ENCODE assay signal across 1 cellular context in genomic region chr10:102853944-102854694, GRCh38.
TF ChIP-seq lines count a peak whose summit lies in the region.

A gene with protein sequence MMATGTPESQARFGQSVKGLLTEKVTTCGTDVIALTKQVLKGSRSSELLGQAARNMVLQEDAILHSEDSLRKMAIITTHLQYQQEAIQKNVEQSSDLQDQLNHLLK (plus strand): TSS chr10:102854259. CDS start chr10:102854287, 28 bp downstream.

TF ChIP-seq in K562, 482 proteins besides CTCF, POLR2A, EP300 and RAD21 (continued from another document and continues in another):
- TF ChIP-seq CREM (IDR thresholded peaks at IDR 0.05; ENCODE audit: low read depth) (peak; percentile 83), ATF6 (CRISPR knock-in tag; IDR thresholded peaks at IDR 0.05) (no peak), EWSR1 (IDR thresholded peaks at IDR 0.05; ENCODE audit: borderline replicate concordance, low read depth, partially characterized antibody) (no peak), CLOCK (CRISPR knock-in tag; IDR thresholded peaks at IDR 0.05; ENCODE audit: borderline replicate concordance) (no peak), TCF15 (CRISPR knock-in tag; IDR thresholded peaks at IDR 0.05) (no peak), ZNF717 (CRISPR knock-in tag; IDR thresholded peaks at IDR 0.05) (no peak), FOXK1 (CRISPR knock-in tag; IDR thresholded peaks at IDR 0.05; ENCODE audit: borderline replicate concordance) (no peak), HNRNPL (IDR thresholded peaks at IDR 0.05; ENCODE audit: low read depth, low read length) (no peak), ZEB2 (IDR thresholded peaks at IDR 0.05) (0 out of 2 replicates have a peak, but pooled peaks have one; percentile 23), ILK (tag; IDR thresholded peaks at IDR 0.05; ENCODE audit: borderline replicate concordance, low read depth) (no peak), TFAP4 (CRISPR knock-in tag; IDR thresholded peaks at IDR 0.05; ENCODE audit: borderline replicate concordance) (peak; percentile 80), GATA2 (CRISPR knock-in tag; IDR thresholded peaks at IDR 0.05) (no peak), ESRRA (IDR thresholded peaks at IDR 0.05; ENCODE audit: borderline replicate concordance, low read depth) (peak; percentile 28; the same call in 1 of the 2 replicates), SLC30A9 (CRISPR knock-in tag; IDR thresholded peaks at IDR 0.05) (no peak), ZNF165 (CRISPR knock-in tag; IDR thresholded peaks at IDR 0.05; ENCODE audit: borderline replicate concordance) (no peak), ZNF3 (CRISPR knock-in tag; IDR thresholded peaks at IDR 0.05) (no peak), KAT8 (IDR thresholded peaks at IDR 0.05; ENCODE audit: low read depth) (no peak), MCM2 (IDR thresholded peaks at IDR 0.05; ENCODE audit: low read depth) (no peak), SMARCA4 (IDR thresholded peaks at IDR 0.05) (no peak), CBX8 (IDR thresholded peaks at IDR 0.05; ENCODE audit: borderline replicate concordance, extremely low read depth, low read depth, low read length, poor library complexity, severe bottlenecking) (no peak), NR4A1 (CRISPR knock-in tag; IDR thresholded peaks at IDR 0.05) (no peak), NR4A1 (tag; IDR thresholded peaks at IDR 0.05) (no peak), MCM7 (IDR thresholded peaks at IDR 0.05) (no peak), SAFB (IDR thresholded peaks at IDR 0.05; ENCODE audit: borderline replicate concordance, low read depth, low read length) (no peak), SMAD3 (CRISPR knock-in tag; conservative IDR thresholded peaks at IDR 0.05) (no peak), PCBP1 (IDR thresholded peaks at IDR 0.05; ENCODE audit: low read depth, low read length, poor library complexity, severe bottlenecking) (no peak), ZNF445 (CRISPR knock-in tag; IDR thresholded peaks at IDR 0.05; ENCODE audit: low read depth) (no peak), PHB2 (IDR thresholded peaks at IDR 0.05; ENCODE audit: low read depth) (no peak), SMC3 (conservative IDR thresholded peaks at IDR 0.05; ENCODE audit: insufficient read depth, low read depth, low read length) (no peak), SIN3A (IDR thresholded peaks at IDR 0.05; ENCODE audit: borderline replicate concordance in 2 of 2, control insufficient read depth in 1 of 2, low read depth in 2 of 2, low read length in 2 of 2) (no peak; a peak in 1 of 4 replicates), ZNF583 (CRISPR knock-in tag; IDR thresholded peaks at IDR 0.05) (peak; percentile 42; the same call in 1 of the 2 replicates), RHOXF2B (CRISPR knock-in tag; conservative IDR thresholded peaks at IDR 0.05) (no peak), NFIX (CRISPR knock-in tag; IDR thresholded peaks at IDR 0.05; ENCODE audit: low read depth) (no peak), MAZ (CRISPR knock-in tag; conservative IDR thresholded peaks at IDR 0.05 in 1 of 2, IDR thresholded peaks at IDR 0.05 in 1 of 2) (peak; percentile 65 to 71), THRB (CRISPR knock-in tag; conservative IDR thresholded peaks at IDR 0.05) (no peak), MEF2A (IDR thresholded peaks at IDR 0.05; ENCODE audit: control insufficient read depth, low read depth, low read length) (no peak)
- TF ChIP-seq, protein P1, sequence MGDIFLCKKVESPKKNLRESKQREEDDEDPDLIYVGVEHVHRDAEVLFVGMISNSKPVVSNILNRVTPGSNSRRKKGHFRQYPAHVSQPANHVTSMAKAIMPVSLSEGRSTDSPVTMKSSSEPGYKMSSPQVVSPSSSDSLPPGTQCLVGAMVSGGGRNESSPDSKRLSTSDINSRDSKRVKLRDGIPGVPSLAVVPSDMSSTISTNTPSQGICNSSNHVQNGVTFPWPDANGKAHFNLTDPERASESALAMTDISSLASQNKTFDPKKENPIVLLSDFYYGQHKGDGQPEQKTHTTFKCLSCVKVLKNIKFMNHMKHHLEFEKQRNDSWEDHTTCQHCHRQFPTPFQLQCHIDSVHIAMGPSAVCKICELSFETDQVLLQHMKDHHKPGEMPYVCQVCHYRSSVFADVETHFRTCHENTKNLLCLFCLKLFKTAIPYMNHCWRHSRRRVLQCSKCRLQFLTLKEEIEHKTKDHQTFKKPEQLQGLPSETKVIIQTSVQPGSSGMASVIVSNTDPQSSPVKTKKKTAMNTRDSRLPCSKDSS (IDR thresholded peaks at IDR 0.05; ENCODE audit: low read depth, partially characterized antibody): no peak
- TF ChIP-seq, protein P2, sequence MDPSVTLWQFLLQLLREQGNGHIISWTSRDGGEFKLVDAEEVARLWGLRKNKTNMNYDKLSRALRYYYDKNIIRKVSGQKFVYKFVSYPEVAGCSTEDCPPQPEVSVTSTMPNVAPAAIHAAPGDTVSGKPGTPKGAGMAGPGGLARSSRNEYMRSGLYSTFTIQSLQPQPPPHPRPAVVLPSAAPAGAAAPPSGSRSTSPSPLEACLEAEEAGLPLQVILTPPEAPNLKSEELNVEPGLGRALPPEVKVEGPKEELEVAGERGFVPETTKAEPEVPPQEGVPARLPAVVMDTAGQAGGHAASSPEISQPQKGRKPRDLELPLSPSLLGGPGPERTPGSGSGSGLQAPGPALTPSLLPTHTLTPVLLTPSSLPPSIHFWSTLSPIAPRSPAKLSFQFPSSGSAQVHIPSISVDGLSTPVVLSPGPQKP (CRISPR knock-in tag; IDR thresholded peaks at IDR 0.05): no peak
- TF ChIP-seq, protein P3, sequence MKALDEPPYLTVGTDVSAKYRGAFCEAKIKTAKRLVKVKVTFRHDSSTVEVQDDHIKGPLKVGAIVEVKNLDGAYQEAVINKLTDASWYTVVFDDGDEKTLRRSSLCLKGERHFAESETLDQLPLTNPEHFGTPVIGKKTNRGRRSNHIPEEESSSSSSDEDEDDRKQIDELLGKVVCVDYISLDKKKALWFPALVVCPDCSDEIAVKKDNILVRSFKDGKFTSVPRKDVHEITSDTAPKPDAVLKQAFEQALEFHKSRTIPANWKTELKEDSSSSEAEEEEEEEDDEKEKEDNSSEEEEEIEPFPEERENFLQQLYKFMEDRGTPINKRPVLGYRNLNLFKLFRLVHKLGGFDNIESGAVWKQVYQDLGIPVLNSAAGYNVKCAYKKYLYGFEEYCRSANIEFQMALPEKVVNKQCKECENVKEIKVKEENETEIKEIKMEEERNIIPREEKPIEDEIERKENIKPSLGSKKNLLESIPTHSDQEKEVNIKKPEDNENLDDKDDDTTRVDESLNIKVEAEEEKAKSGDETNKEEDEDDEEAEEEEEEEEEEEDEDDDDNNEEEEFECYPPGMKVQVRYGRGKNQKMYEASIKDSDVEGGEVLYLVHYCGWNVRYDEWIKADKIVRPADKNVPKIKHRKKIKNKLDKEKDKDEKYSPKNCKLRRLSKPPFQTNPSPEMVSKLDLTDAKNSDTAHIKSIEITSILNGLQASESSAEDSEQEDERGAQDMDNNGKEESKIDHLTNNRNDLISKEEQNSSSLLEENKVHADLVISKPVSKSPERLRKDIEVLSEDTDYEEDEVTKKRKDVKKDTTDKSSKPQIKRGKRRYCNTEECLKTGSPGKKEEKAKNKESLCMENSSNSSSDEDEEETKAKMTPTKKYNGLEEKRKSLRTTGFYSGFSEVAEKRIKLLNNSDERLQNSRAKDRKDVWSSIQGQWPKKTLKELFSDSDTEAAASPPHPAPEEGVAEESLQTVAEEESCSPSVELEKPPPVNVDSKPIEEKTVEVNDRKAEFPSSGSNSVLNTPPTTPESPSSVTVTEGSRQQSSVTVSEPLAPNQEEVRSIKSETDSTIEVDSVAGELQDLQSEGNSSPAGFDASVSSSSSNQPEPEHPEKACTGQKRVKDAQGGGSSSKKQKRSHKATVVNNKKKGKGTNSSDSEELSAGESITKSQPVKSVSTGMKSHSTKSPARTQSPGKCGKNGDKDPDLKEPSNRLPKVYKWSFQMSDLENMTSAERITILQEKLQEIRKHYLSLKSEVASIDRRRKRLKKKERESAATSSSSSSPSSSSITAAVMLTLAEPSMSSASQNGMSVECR (CRISPR knock-in tag; IDR thresholded peaks at IDR 0.05): peak; percentile 52; the same call in 1 of the 2 replicates
- TF ChIP-seq, protein P4, sequence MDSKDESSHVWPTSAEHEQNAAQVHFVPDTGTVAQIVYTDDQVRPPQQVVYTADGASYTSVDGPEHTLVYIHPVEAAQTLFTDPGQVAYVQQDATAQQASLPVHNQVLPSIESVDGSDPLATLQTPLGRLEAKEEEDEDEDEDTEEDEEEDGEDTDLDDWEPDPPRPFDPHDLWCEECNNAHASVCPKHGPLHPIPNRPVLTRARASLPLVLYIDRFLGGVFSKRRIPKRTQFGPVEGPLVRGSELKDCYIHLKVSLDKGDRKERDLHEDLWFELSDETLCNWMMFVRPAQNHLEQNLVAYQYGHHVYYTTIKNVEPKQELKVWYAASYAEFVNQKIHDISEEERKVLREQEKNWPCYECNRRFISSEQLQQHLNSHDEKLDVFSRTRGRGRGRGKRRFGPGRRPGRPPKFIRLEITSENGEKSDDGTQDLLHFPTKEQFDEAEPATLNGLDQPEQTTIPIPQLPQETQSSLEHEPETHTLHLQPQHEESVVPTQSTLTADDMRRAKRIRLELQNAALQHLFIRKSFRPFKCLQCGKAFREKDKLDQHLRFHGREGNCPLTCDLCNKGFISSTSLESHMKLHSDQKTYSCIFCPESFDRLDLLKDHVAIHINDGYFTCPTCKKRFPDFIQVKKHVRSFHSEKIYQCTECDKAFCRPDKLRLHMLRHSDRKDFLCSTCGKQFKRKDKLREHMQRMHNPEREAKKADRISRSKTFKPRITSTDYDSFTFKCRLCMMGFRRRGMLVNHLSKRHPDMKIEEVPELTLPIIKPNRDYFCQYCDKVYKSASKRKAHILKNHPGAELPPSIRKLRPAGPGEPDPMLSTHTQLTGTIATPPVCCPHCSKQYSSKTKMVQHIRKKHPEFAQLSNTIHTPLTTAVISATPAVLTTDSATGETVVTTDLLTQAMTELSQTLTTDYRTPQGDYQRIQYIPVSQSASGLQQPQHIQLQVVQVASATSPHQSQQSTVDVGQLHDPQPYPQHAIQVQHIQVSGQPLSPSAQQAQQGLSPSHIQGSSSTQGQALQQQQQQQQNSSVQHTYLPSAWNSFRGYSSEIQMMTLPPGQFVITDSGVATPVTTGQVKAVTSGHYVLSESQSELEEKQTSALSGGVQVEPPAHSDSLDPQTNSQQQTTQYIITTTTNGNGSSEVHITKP (IDR thresholded peaks at IDR 0.05; ENCODE audit: partially characterized antibody): peak; percentile 85
- TF ChIP-seq, protein P5, sequence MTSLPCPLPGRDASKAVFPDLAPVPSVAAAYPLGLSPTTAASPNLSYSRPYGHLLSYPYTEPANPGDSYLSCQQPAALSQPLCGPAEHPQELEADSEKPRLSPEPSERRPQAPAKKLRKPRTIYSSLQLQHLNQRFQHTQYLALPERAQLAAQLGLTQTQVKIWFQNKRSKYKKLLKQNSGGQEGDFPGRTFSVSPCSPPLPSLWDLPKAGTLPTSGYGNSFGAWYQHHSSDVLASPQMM (CRISPR knock-in tag; IDR thresholded peaks at IDR 0.05): no peak
- TF ChIP-seq, protein P6, sequence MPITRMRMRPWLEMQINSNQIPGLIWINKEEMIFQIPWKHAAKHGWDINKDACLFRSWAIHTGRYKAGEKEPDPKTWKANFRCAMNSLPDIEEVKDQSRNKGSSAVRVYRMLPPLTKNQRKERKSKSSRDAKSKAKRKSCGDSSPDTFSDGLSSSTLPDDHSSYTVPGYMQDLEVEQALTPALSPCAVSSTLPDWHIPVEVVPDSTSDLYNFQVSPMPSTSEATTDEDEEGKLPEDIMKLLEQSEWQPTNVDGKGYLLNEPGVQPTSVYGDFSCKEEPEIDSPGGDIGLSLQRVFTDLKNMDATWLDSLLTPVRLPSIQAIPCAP (CRISPR knock-in tag; IDR thresholded peaks at IDR 0.05; ENCODE audit: borderline replicate concordance): no peak
